Comparison of ENCODE assay signal across 1 cellular context in genomic region chr16:2752850-2753522, GRCh38.
TF ChIP-seq lines count a peak whose summit lies in the region.

No MANE protein-coding gene starts in this region.

TF ChIP-seq in K562, 482 proteins besides CTCF, POLR2A, EP300 and RAD21 (continued from another document and continues in another):
- TF ChIP-seq HMBOX1 (IDR thresholded peaks at IDR 0.05) = no peak
- no peak for TF ChIP-seq ILK (tag; IDR thresholded peaks at IDR 0.05; ENCODE audit: borderline replicate concordance, low read depth)
- TF ChIP-seq ZNF12 (CRISPR knock-in tag; IDR thresholded peaks at IDR 0.05) = no peak
- no peak for TF ChIP-seq NCOA4 (IDR thresholded peaks at IDR 0.05; ENCODE audit: partially characterized antibody)
- peak; percentile 67 for TF ChIP-seq E2F3 (CRISPR knock-in tag; IDR thresholded peaks at IDR 0.05)
- no peak for TF ChIP-seq MTA3 (IDR thresholded peaks at IDR 0.05; ENCODE audit: borderline replicate concordance)
- TF ChIP-seq MLX (CRISPR knock-in tag; conservative IDR thresholded peaks at IDR 0.05) = no peak
- TF ChIP-seq ZHX1 (conservative IDR thresholded peaks at IDR 0.05; ENCODE audit: low read length) = no peak
- TF ChIP-seq, protein P1, sequence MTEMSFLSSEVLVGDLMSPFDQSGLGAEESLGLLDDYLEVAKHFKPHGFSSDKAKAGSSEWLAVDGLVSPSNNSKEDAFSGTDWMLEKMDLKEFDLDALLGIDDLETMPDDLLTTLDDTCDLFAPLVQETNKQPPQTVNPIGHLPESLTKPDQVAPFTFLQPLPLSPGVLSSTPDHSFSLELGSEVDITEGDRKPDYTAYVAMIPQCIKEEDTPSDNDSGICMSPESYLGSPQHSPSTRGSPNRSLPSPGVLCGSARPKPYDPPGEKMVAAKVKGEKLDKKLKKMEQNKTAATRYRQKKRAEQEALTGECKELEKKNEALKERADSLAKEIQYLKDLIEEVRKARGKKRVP (CRISPR knock-in tag; IDR thresholded peaks at IDR 0.05) = no peak
- TF ChIP-seq PRPF4 (IDR thresholded peaks at IDR 0.05; ENCODE audit: insufficient read depth, low read depth, low read length, poor library complexity, severe bottlenecking) = peak; percentile 97
- TF ChIP-seq POLR2AphosphoS5 (IDR thresholded peaks at IDR 0.05; ENCODE audit: control insufficient read depth, insufficient read depth, low read depth, low read length) = no peak
- no peak for TF ChIP-seq ZFP1 (CRISPR knock-in tag; IDR thresholded peaks at IDR 0.05)
- TF ChIP-seq SREBF1 (IDR thresholded peaks at IDR 0.05; ENCODE audit: borderline replicate concordance, low read depth, low read length) = no peak
- TF ChIP-seq, protein P2, sequence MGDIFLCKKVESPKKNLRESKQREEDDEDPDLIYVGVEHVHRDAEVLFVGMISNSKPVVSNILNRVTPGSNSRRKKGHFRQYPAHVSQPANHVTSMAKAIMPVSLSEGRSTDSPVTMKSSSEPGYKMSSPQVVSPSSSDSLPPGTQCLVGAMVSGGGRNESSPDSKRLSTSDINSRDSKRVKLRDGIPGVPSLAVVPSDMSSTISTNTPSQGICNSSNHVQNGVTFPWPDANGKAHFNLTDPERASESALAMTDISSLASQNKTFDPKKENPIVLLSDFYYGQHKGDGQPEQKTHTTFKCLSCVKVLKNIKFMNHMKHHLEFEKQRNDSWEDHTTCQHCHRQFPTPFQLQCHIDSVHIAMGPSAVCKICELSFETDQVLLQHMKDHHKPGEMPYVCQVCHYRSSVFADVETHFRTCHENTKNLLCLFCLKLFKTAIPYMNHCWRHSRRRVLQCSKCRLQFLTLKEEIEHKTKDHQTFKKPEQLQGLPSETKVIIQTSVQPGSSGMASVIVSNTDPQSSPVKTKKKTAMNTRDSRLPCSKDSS (IDR thresholded peaks at IDR 0.05; ENCODE audit: low read depth, partially characterized antibody) = no peak
- TF ChIP-seq SRSF7 (optimal IDR thresholded peaks at IDR 0.05; ENCODE audit: low read depth, low read length) = no peak
- no peak for TF ChIP-seq TAF7 (tag; IDR thresholded peaks at IDR 0.05)
- TF ChIP-seq EP400 (IDR thresholded peaks at IDR 0.05) = peak; percentile 87
- TF ChIP-seq, protein P3, sequence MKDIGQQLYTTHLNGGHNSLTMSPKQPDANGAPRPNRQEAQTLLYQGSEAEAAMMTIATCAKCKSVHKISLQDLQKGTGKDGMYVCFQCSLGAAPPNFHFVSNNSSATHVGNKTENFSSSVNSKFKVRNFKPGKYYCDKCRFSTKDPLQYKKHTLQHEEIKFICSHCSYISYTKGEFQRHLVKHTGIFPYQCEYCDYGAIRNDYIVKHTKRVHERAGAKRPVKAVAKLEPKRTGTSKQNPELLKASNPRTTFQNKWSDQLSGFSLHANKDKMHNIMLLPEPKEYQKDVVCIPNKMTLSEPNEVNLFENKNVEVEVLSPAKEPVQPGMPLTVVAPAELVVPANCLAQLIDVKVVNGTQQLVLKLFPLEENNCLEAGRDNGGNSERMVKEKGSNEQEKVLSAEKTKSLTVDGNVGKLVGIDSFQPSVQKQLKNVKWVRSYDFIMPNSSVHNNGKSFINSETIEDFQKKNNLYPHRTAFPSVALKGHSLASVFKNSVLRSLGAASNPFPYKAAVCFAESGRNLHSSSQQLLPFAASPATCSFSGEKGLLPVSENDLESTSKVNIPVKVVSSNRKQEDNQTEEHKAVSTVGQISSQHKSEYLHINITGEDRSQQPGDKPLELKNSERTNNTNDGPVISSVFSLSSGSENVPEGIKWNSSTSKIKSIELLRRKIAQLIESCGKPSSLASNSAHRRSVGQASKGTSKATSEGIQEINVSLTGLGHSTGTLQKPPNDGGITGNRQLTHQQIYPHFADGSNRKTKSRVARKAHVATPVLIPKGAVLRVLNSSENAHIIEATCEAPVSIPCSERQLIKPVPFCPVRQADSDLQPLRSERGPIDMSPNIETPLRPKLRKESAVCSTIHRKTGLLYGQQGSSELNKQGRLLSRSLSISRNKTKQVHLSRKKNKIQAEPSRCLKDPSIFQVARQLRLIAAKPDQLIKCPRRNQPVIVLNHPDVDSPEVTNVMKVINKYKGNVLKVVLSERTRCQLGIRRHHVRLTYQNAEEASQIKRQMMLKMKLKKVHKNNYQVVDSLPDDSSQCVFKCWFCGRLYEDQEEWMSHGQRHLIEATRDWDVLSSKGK (CRISPR knock-in tag; IDR thresholded peaks at IDR 0.05) = no peak
- TF ChIP-seq RBM15 (IDR thresholded peaks at IDR 0.05; ENCODE audit: insufficient read depth, low read length) = no peak
- TF ChIP-seq MTF1 (CRISPR knock-in tag; IDR thresholded peaks at IDR 0.05; ENCODE audit: borderline replicate concordance) = no peak
- no peak for TF ChIP-seq FOXA1 (IDR thresholded peaks at IDR 0.05; ENCODE audit: borderline replicate concordance)
- no peak for TF ChIP-seq C11orf30 (IDR thresholded peaks at IDR 0.05; ENCODE audit: low read depth)
- TF ChIP-seq NR2F6 (CRISPR knock-in tag; IDR thresholded peaks at IDR 0.05) = no peak
- no peak for TF ChIP-seq NFE2L1 (tag; IDR thresholded peaks at IDR 0.05; ENCODE audit: borderline replicate concordance, low read depth)
- TF ChIP-seq NRF1 (conservative IDR thresholded peaks at IDR 0.05 in 1 of 2, IDR thresholded peaks at IDR 0.05 in 1 of 2) = no peak
- TF ChIP-seq PCBP1 (IDR thresholded peaks at IDR 0.05; ENCODE audit: low read depth, low read length, poor library complexity, severe bottlenecking) = peak; percentile 88
- no peak for TF ChIP-seq DPF2 (IDR thresholded peaks at IDR 0.05)
- TF ChIP-seq SLC30A9 (CRISPR knock-in tag; IDR thresholded peaks at IDR 0.05) = no peak
- no peak for TF ChIP-seq ZNF165 (CRISPR knock-in tag; IDR thresholded peaks at IDR 0.05; ENCODE audit: borderline replicate concordance)
- TF ChIP-seq, protein P4, sequence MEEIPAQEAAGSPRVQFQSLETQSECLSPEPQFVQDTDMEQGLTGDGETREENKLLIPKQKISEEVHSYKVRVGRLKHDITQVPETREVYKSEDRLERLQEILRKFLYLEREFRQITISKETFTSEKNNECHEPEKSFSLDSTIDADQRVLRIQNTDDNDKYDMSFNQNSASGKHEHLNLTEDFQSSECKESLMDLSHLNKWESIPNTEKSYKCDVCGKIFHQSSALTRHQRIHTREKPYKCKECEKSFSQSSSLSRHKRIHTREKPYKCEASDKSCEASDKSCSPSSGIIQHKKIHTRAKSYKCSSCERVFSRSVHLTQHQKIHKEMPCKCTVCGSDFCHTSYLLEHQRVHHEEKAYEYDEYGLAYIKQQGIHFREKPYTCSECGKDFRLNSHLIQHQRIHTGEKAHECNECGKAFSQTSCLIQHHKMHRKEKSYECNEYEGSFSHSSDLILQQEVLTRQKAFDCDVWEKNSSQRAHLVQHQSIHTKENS (CRISPR knock-in tag; IDR thresholded peaks at IDR 0.05) = no peak
- TF ChIP-seq SMARCC2 (IDR thresholded peaks at IDR 0.05; ENCODE audit: low read depth) = no peak
- no peak for TF ChIP-seq MYNN (IDR thresholded peaks at IDR 0.05)
- TF ChIP-seq MYNN (CRISPR knock-in tag; IDR thresholded peaks at IDR 0.05) = no peak
- TF ChIP-seq ZFPM2 (CRISPR knock-in tag; IDR thresholded peaks at IDR 0.05) = no peak
- TF ChIP-seq, protein P5, sequence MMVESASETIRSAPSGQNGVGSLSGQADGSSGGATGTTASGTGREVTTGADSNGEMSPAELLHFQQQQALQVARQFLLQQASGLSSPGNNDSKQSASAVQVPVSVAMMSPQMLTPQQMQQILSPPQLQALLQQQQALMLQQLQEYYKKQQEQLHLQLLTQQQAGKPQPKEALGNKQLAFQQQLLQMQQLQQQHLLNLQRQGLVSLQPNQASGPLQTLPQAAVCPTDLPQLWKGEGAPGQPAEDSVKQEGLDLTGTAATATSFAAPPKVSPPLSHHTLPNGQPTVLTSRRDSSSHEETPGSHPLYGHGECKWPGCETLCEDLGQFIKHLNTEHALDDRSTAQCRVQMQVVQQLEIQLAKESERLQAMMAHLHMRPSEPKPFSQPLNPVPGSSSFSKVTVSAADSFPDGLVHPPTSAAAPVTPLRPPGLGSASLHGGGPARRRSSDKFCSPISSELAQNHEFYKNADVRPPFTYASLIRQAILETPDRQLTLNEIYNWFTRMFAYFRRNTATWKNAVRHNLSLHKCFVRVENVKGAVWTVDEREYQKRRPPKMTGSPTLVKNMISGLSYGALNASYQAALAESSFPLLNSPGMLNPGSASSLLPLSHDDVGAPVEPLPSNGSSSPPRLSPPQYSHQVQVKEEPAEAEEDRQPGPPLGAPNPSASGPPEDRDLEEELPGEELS (CRISPR knock-in tag; IDR thresholded peaks at IDR 0.05; ENCODE audit: borderline replicate concordance) = no peak
- no peak for TF ChIP-seq ZNF239 (CRISPR knock-in tag; IDR thresholded peaks at IDR 0.05)
- no peak for TF ChIP-seq ID3 (CRISPR knock-in tag; IDR thresholded peaks at IDR 0.05)
- no peak for TF ChIP-seq ID3 (tag; IDR thresholded peaks at IDR 0.05)
- no peak for TF ChIP-seq GATA2 (CRISPR knock-in tag; IDR thresholded peaks at IDR 0.05)
- TF ChIP-seq IFI16 (CRISPR knock-in tag; IDR thresholded peaks at IDR 0.05) = no peak
- TF ChIP-seq RBFOX2 (IDR thresholded peaks at IDR 0.05; ENCODE audit: low read depth, low read length) = peak; percentile 76
- peak; percentile 37; the same call in 1 of the 2 replicates for TF ChIP-seq FOXK1 (CRISPR knock-in tag; IDR thresholded peaks at IDR 0.05; ENCODE audit: borderline replicate concordance)
- TF ChIP-seq HLTF (IDR thresholded peaks at IDR 0.05) = no peak
- TF ChIP-seq ELF2 (CRISPR knock-in tag; IDR thresholded peaks at IDR 0.05) = no peak
- TF ChIP-seq RAD51 (IDR thresholded peaks at IDR 0.05; ENCODE audit: borderline replicate concordance, low read depth) = no peak
- TF ChIP-seq CBFB (CRISPR knock-in tag; IDR thresholded peaks at IDR 0.05) = no peak
- no peak for TF ChIP-seq MTA2 (IDR thresholded peaks at IDR 0.05; ENCODE audit: low read depth)
- TF ChIP-seq TSC22D4 (tag; IDR thresholded peaks at IDR 0.05) = no peak
- TF ChIP-seq ZBTB12 (CRISPR knock-in tag; IDR thresholded peaks at IDR 0.05) = no peak
- TF ChIP-seq TAF15 (IDR thresholded peaks at IDR 0.05; ENCODE audit: low read depth, low read length) = no peak
- no peak for TF ChIP-seq ZNF133 (CRISPR knock-in tag; IDR thresholded peaks at IDR 0.05)
- peak; percentile 80 for TF ChIP-seq PCBP2 (IDR thresholded peaks at IDR 0.05; ENCODE audit: low read depth, low read length, poor library complexity, severe bottlenecking)
- TF ChIP-seq ZSCAN29 (IDR thresholded peaks at IDR 0.05) = no peak
- no peak for TF ChIP-seq ASH1L (IDR thresholded peaks at IDR 0.05; ENCODE audit: borderline replicate concordance, low read depth, partially characterized antibody)
- TF ChIP-seq ZNF507 (tag; conservative IDR thresholded peaks at IDR 0.05) = no peak
- TF ChIP-seq SRSF9 (IDR thresholded peaks at IDR 0.05; ENCODE audit: borderline replicate concordance, low read depth, low read length) = no peak
- TF ChIP-seq RB1 (IDR thresholded peaks at IDR 0.05; ENCODE audit: low read depth) = no peak
- peak; percentile 58 for TF ChIP-seq NCOR1 (IDR thresholded peaks at IDR 0.05)
- no peak for TF ChIP-seq TARDBP (IDR thresholded peaks at IDR 0.05)
- TF ChIP-seq ZNF668 (CRISPR knock-in tag; IDR thresholded peaks at IDR 0.05) = no peak
